In the genomic region with DNA sequence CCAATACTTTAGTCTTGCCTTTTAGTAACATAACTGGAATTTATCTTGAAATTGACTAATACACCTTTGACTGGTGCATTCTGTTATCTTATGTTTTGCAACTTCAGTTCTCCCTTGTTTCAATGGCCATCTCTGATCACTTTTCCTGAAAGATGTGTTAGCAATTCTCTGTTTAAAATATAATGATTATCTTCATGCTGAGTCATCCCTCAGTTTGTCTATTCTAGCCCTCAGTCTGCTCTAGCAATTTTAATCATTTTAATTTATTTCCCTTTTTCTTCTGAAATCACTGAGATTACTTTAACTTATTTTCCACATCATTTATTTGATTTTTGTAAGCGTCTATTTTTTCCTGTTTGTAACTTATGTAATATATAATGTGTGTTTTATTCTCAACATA, we compare ENCODE assay signal across 1 cellular context.
TF ChIP-seq lines count a peak whose summit lies in the region.

No MANE protein-coding gene starts in this region.

TF ChIP-seq in HCT116, 20 proteins besides CTCF, POLR2A, EP300 and RAD21:
- TF ChIP-seq, protein P1, sequence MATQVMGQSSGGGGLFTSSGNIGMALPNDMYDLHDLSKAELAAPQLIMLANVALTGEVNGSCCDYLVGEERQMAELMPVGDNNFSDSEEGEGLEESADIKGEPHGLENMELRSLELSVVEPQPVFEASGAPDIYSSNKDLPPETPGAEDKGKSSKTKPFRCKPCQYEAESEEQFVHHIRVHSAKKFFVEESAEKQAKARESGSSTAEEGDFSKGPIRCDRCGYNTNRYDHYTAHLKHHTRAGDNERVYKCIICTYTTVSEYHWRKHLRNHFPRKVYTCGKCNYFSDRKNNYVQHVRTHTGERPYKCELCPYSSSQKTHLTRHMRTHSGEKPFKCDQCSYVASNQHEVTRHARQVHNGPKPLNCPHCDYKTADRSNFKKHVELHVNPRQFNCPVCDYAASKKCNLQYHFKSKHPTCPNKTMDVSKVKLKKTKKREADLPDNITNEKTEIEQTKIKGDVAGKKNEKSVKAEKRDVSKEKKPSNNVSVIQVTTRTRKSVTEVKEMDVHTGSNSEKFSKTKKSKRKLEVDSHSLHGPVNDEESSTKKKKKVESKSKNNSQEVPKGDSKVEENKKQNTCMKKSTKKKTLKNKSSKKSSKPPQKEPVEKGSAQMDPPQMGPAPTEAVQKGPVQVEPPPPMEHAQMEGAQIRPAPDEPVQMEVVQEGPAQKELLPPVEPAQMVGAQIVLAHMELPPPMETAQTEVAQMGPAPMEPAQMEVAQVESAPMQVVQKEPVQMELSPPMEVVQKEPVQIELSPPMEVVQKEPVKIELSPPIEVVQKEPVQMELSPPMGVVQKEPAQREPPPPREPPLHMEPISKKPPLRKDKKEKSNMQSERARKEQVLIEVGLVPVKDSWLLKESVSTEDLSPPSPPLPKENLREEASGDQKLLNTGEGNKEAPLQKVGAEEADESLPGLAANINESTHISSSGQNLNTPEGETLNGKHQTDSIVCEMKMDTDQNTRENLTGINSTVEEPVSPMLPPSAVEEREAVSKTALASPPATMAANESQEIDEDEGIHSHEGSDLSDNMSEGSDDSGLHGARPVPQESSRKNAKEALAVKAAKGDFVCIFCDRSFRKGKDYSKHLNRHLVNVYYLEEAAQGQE (IDR thresholded peaks at IDR 0.05; ENCODE audit: low read depth), result no peak
- TF ChIP-seq ZFX (IDR thresholded peaks at IDR 0.05) (no peak), CBX3 (IDR thresholded peaks at IDR 0.05; ENCODE audit: low read depth) (no peak), YY1 (IDR thresholded peaks at IDR 0.05; ENCODE audit: extremely low read depth, insufficient replicate concordance, low read depth, low read length) (no peak)
- TF ChIP-seq, protein P2, sequence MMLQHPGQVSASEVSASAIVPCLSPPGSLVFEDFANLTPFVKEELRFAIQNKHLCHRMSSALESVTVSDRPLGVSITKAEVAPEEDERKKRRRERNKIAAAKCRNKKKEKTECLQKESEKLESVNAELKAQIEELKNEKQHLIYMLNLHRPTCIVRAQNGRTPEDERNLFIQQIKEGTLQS (IDR thresholded peaks at IDR 0.05), result no peak
